26 cellular contexts compared by ENCODE assay signal in genomic region chr2:233821709-233822100, GRCh38. TPM values are rescaled to one million over a fixed set of nuclear protein-coding genes. Genes with fewer than 3 reads are reported as not detected.
DNase-seq lines count a peak whose midpoint lies in the region; ATAC-seq and TF ChIP-seq lines count a peak whose summit lies in the region.
"Had no signal": no experiment of that assay in that cellular context is flagged by ENCODE, and none has a peak within 500 bp of the region (broad histone marks: within the 10 kb centered on the region; RNA-seq: fewer than 3 reads in every experiment).

No MANE protein-coding gene starts in this region.

- peak; percentile 6 for DNase-seq in activated CD8-positive, alpha-beta memory T cell treated with anti-CD3 and anti-CD28 coated beads, Interleukin-2, amount 50 U/mL, for 48 hours
- DNase-seq in activated CD8-positive, alpha-beta memory T cell treated with anti-CD3 and anti-CD28 coated beads for 24 hours = no peak
- DNase-seq in ecto neural progenitor cell (ENCODE audit: low spot score) (peak; percentile 17), osteocyte (ENCODE audit: extremely low spot score, unreplicated experiment) (peak; percentile 73), type B pancreatic cell (ENCODE audit: extremely low spot score, unreplicated experiment) (peak; percentile 60), NCI-H1694 (lab: John Stamatoyannopoulos, UW) (no peak)
- DNase-seq: 8988T, ACHN, BE2C, DMS 273 treated with DMSO at 0.1 percent for 48 hours, DMS79 treated with DMSO at 0.1 percent for 48 hours, GF-D8, HCEC 1CT, IMR-90, KG1, MG63, NCI-H2029 treated with DMSO at 0.1 percent for 48 hours, NCI-H446 treated with DMSO at 0.1 percent for 48 hours, NCI-H526 treated with DMSO at 0.1 percent for 48 hours, PC-9, Right ventricle myocardium superior had no signal

- no peak overlapping the region for H3K27ac Mint-ChIP-seq in osteocyte (ENCODE audit: unreplicated experiment)
- no peak overlapping the region for H3K27ac Mint-ChIP-seq in type B pancreatic cell
- H3K27ac Mint-ChIP-seq: CD14-positive monocyte; CD8-positive, alpha-beta memory T cell had no signal

- H3K36me3 Mint-ChIP-seq in osteocyte (ENCODE audit: unreplicated experiment) (no peaks in the 10 kb centered on the region), type B pancreatic cell (no peaks in the 10 kb centered on the region)
- H3K36me3 Mint-ChIP-seq: CD14-positive monocyte; CD8-positive, alpha-beta memory T cell had no signal

- H3K4me3 Mint-ChIP-seq in osteocyte (ENCODE audit: unreplicated experiment) = no peak overlapping the region
- no peak overlapping the region for H3K4me3 Mint-ChIP-seq in type B pancreatic cell
- H3K4me3 Mint-ChIP-seq: CD14-positive monocyte; CD8-positive, alpha-beta memory T cell had no signal

- peaks cover 1% of the 10 kb centered on the region for H3K9me3 Mint-ChIP-seq in osteocyte (ENCODE audit: unreplicated experiment)
- no peaks in the 10 kb centered on the region for H3K9me3 Mint-ChIP-seq in type B pancreatic cell

- TF ChIP-seq CTCF in osteocyte (IDR thresholded peaks at IDR 0.05) = no peak
- TF ChIP-seq CTCF in type B pancreatic cell (conservative IDR thresholded peaks at IDR 0.05) = no peak

- H3K27me3 Mint-ChIP-seq in osteocyte (ENCODE audit: unreplicated experiment) (peaks cover 8% of the 10 kb centered on the region), type B pancreatic cell (peaks cover 4% of the 10 kb centered on the region)

- H3K4me1 Mint-ChIP-seq in osteocyte (ENCODE audit: unreplicated experiment) = peaks cover 11% of the 10 kb centered on the region
- peaks cover 6% of the 10 kb centered on the region for H3K4me1 Mint-ChIP-seq in type B pancreatic cell (ENCODE audit: unreplicated experiment)
- H3K4me1 Mint-ChIP-seq: CD8-positive, alpha-beta memory T cell had no signal

- no peak for ATAC-seq in GM21723 (IDR thresholded peaks at IDR 0.05; ENCODE audit: unreplicated experiment)

RNA-seq across cellular contexts. Expression of gene HJURP, which starts 32.6 kb away (rescaled TPM):
- total RNA-seq in osteocyte (7.7 and 7.9 TPM in 2 replicates), type B pancreatic cell (ENCODE audit: low replicate concordance) (16.7 and 42.1 TPM in 2 replicates)

RNA-seq across cellular contexts. Expression of gene MROH2A, which starts 43.6 kb away (rescaled TPM):
- not detected in 2 replicates for total RNA-seq in osteocyte
- not detected in 2 replicates for total RNA-seq in type B pancreatic cell (ENCODE audit: low replicate concordance)
- total RNA-seq: CD8-positive, alpha-beta memory T cell; H1; IMR-90; Right ventricle myocardium superior; RPMI7951 had no signal

Comparison
In these comparisons a context has a peak if more than half of its experiments do, and no peak if none do; other contexts are left out.
1. DNase-seq: peak in activated CD8-positive, alpha-beta memory T cell treated with anti-CD3 and anti-CD28 coated beads, Interleukin-2, amount 50 U/mL, for 48 hours (single experiment), ecto neural progenitor cell (single experiment), osteocyte (single experiment) and type B pancreatic cell (single experiment); none in activated CD8-positive, alpha-beta memory T cell treated with anti-CD3 and anti-CD28 coated beads for 24 hours (single experiment) and NCI-H1694 (single experiment).